In genomic region chr12:45990468-45991288, GRCh38 we compare ENCODE assay signal across 1 cellular context.
A peak's percentile ranks its signal among the peaks of the same experiment; 100 is the strongest.
TF ChIP-seq lines count a peak whose summit lies in the region.

TSS of gene SCAF11 (minus strand) at chr12:45990574. CDS start at chr12:45964167, 26,407 bp downstream.

TF ChIP-seq in HepG2, 621 proteins besides CTCF, POLR2A, EP300 and RAD21 (continued from another document and continues in another):
- TF ChIP-seq ZNF142 (CRISPR knock-in tag; IDR thresholded peaks at IDR 0.05): no peak; the same call in 1 of the 2 replicates
- TF ChIP-seq ATF7 (IDR thresholded peaks at IDR 0.05): peak; percentile 40
- no peak; the same call in 1 of the 2 replicates for TF ChIP-seq ATF7 (CRISPR knock-in tag; IDR thresholded peaks at IDR 0.05)
- no peak; the same call in none of the 2 replicates for TF ChIP-seq PATZ1 (CRISPR knock-in tag; IDR thresholded peaks at IDR 0.05)
- TF ChIP-seq GATA4 (IDR thresholded peaks at IDR 0.05; ENCODE audit: borderline replicate concordance, low read depth): peak; percentile 57; the same call in 1 of the 2 replicates
- TF ChIP-seq HNF1A (IDR thresholded peaks at IDR 0.05; ENCODE audit: low read depth): no peak; the same call in 1 of the 2 replicates
- TF ChIP-seq HNF1A (CRISPR knock-in tag; IDR thresholded peaks at IDR 0.05; ENCODE audit: borderline replicate concordance): peak; percentile 92
- peak in 1 of 2 experiments; percentile 70; a peak in 1 of 4 replicates for TF ChIP-seq REST (IDR thresholded peaks at IDR 0.05; ENCODE audit: borderline replicate concordance in 1 of 2, low read depth in 1 of 2, low read length in 2 of 2)
- TF ChIP-seq ZBTB39 (CRISPR knock-in tag; IDR thresholded peaks at IDR 0.05): no peak
- 0 out of 4 replicates have a peak, but pooled peaks of 1 of the 2 experiments have one; percentile 52 for TF ChIP-seq NR2F1 (CRISPR knock-in tag; IDR thresholded peaks at IDR 0.05)
- no peak for TF ChIP-seq CHD4 (IDR thresholded peaks at IDR 0.05; ENCODE audit: borderline replicate concordance, low read length)
- no peak for TF ChIP-seq EEA1 (CRISPR knock-in tag; IDR thresholded peaks at IDR 0.05; ENCODE audit: borderline replicate concordance)
- TF ChIP-seq PITX1 (CRISPR knock-in tag; IDR thresholded peaks at IDR 0.05): peak; percentile 51
- TF ChIP-seq ATF5 (CRISPR knock-in tag; IDR thresholded peaks at IDR 0.05; ENCODE audit: low read depth): no peak
- peak; percentile 86; the same call in 1 of the 2 replicates for TF ChIP-seq SNAI1 (CRISPR knock-in tag; IDR thresholded peaks at IDR 0.05; ENCODE audit: borderline replicate concordance)
- TF ChIP-seq SKIL (CRISPR knock-in tag; IDR thresholded peaks at IDR 0.05; ENCODE audit: borderline replicate concordance): peak; percentile 92
- peak; percentile 74 for TF ChIP-seq ZNF883 (CRISPR knock-in tag; IDR thresholded peaks at IDR 0.05; ENCODE audit: not compliant biosample characterization)
- no peak for TF ChIP-seq DPF2 (CRISPR knock-in tag; IDR thresholded peaks at IDR 0.05; ENCODE audit: borderline replicate concordance, low read depth)
- TF ChIP-seq TEF (CRISPR knock-in tag; IDR thresholded peaks at IDR 0.05): peak; percentile 84
- TF ChIP-seq CCDC6 (CRISPR knock-in tag; IDR thresholded peaks at IDR 0.05): peak; percentile 96
- no peak for TF ChIP-seq NFE2 (CRISPR knock-in tag; IDR thresholded peaks at IDR 0.05)
- peak; percentile 93 for TF ChIP-seq MED8 (CRISPR knock-in tag; IDR thresholded peaks at IDR 0.05; ENCODE audit: insufficient replicate concordance)
- TF ChIP-seq ZNF687 (CRISPR knock-in tag; IDR thresholded peaks at IDR 0.05): peak; percentile 95
